In genomic region chr5:20606006-20606405, GRCh38 we compare ENCODE assay signal across 21 cellular contexts.
"Had no signal": no experiment of that assay in that cellular context is flagged by ENCODE, and none has a peak within 500 bp of the region (broad histone marks: within the 10 kb centered on the region; RNA-seq: fewer than 3 reads in every experiment).

No MANE protein-coding gene starts in this region.

- H3K27me3 ChIP-seq: vagina had no signal

- H3K4me3 ChIP-seq: thoracic aorta, vagina had no signal

- H3K4me1 ChIP-seq: vagina had no signal

- H3K36me3 ChIP-seq: thoracic aorta, vagina, WERI-Rb-1 had no signal

- ATAC-seq: activated CD8-positive, alpha-beta memory T cell treated with anti-CD3 and anti-CD28 coated beads, Interleukin-2, amount 10 ng/mL, durations not matched to agents 7 days and 5 days; activated CD8-positive, alpha-beta T cell treated with anti-CD3 and anti-CD28 coated beads for 36 hours had no signal

- H3K9me3 ChIP-seq: thoracic aorta, vagina had no signal

- H3K27me3 Mint-ChIP-seq: activated CD4-positive, alpha-beta T cell treated with anti-CD3 and anti-CD28 coated beads, Interleukin-2, amount 10 ng/mL, durations not matched to agents 7 days and 5 days; activated CD8-positive, alpha-beta memory T cell treated with anti-CD3 and anti-CD28 coated beads, Interleukin-2, amount 10 ng/mL, durations not matched to agents 7 days and 5 days; activated CD8-positive, alpha-beta T cell treated with anti-CD3 and anti-CD28 coated beads for 36 hours; activated naive CD4-positive, alpha-beta T cell treated with anti-CD3 and anti-CD28 coated beads, Interleukin-2, amount 50 U/mL, for 24 hours; naive B cell had no signal

- H3K27ac ChIP-seq: thoracic aorta, vagina, WERI-Rb-1 had no signal

- H3K4me3 Mint-ChIP-seq: activated CD4-positive, alpha-beta T cell treated with anti-CD3 and anti-CD28 coated beads, Interleukin-2, amount 10 ng/mL, durations not matched to agents 7 days and 5 days; activated CD8-positive, alpha-beta memory T cell treated with anti-CD3 and anti-CD28 coated beads, Interleukin-2, amount 10 ng/mL, durations not matched to agents 7 days and 5 days; activated CD8-positive, alpha-beta T cell treated with anti-CD3 and anti-CD28 coated beads for 36 hours; activated naive CD4-positive, alpha-beta T cell treated with anti-CD3 and anti-CD28 coated beads, Interleukin-2, amount 50 U/mL, for 24 hours; type B pancreatic cell had no signal

- H3K4me1 Mint-ChIP-seq: activated CD4-positive, alpha-beta T cell treated with anti-CD3 and anti-CD28 coated beads, Interleukin-2, amount 10 ng/mL, durations not matched to agents 7 days and 5 days; activated CD8-positive, alpha-beta memory T cell treated with anti-CD3 and anti-CD28 coated beads, Interleukin-2, amount 10 ng/mL, durations not matched to agents 7 days and 5 days; activated naive CD4-positive, alpha-beta T cell treated with anti-CD3 and anti-CD28 coated beads, Interleukin-2, amount 50 U/mL, for 24 hours; naive B cell had no signal

- H3K36me3 Mint-ChIP-seq: activated CD8-positive, alpha-beta memory T cell treated with anti-CD3 and anti-CD28 coated beads, Interleukin-2, amount 10 ng/mL, durations not matched to agents 7 days and 5 days; activated naive CD4-positive, alpha-beta T cell treated with anti-CD3 and anti-CD28 coated beads, Interleukin-2, amount 50 U/mL, for 24 hours; naive B cell; type B pancreatic cell had no signal

- H3K27ac Mint-ChIP-seq: activated CD4-positive, alpha-beta T cell treated with anti-CD3 and anti-CD28 coated beads, Interleukin-2, amount 10 ng/mL, durations not matched to agents 7 days and 5 days; activated CD8-positive, alpha-beta memory T cell treated with anti-CD3 and anti-CD28 coated beads, Interleukin-2, amount 10 ng/mL, durations not matched to agents 7 days and 5 days; activated CD8-positive, alpha-beta T cell treated with anti-CD3 and anti-CD28 coated beads for 36 hours; activated naive CD4-positive, alpha-beta T cell treated with anti-CD3 and anti-CD28 coated beads, Interleukin-2, amount 50 U/mL, for 24 hours; type B pancreatic cell had no signal

- DNase-seq: activated CD4-positive, alpha-beta T cell treated with anti-CD3 and anti-CD28 coated beads, Interleukin-2, amount 10 ng/mL, durations not matched to agents 7 days and 5 days; activated CD4-positive, CD25-positive, alpha-beta regulatory T cell treated with anti-CD3 and anti-CD28 coated beads, Interleukin-2, amount 50 U/mL, for 72 hours; activated CD8-positive, alpha-beta memory T cell treated with anti-CD3 and anti-CD28 coated beads, Interleukin-2, amount 10 ng/mL, durations not matched to agents 7 days and 5 days; activated CD8-positive, alpha-beta T cell treated with anti-CD3 and anti-CD28 coated beads for 36 hours; activated gamma-delta T cell treated with Interleukin-2 at 50 U/mL for 16 hours; amniotic stem cell; foreskin melanocyte; glutamatergic neuron; hypothalamus; mesendoderm; naive B cell; occipital lobe; posterior cingulate gyrus; stimulated activated CD4-positive, alpha-beta T cell treated with anti-CD3 and anti-CD28 coated beads, Interleukin-4, amount 100 ng/mL, for 1 hour; stimulated activated naive CD4-positive, alpha-beta T cell treated with Interleukin-2 at 50 U/mL for 16 hours; T-helper 2 cell; WERI-Rb-1 had no signal
